In genomic region chr20:62354811-62355341, GRCh38 we compare ENCODE assay signal across 10 cellular contexts. TPM values are rescaled to one million over a fixed set of nuclear protein-coding genes. Genes with fewer than 3 reads are reported as not detected.
DNase-seq lines count a peak whose midpoint lies in the region; ATAC-seq, FAIRE-seq and TF ChIP-seq lines count a peak whose summit lies in the region.
"Had no signal": no experiment of that assay in that cellular context is flagged by ENCODE, and none has a peak within 500 bp of the region (broad histone marks: within the 10 kb centered on the region; RNA-seq: fewer than 3 reads in every experiment).

No MANE protein-coding gene starts in this region.

- H3K27me3 ChIP-seq in PC-3 (ENCODE audit: low read length) (no peaks in the 10 kb centered on the region), endothelial cell of umbilical vein (ENCODE audit: control insufficient read depth in 2 of 2, insufficient read depth in 2 of 2, low read length in 2 of 2) (no peaks in the 10 kb centered on the region), lung (ENCODE audit: control insufficient read depth, insufficient read depth) (no peaks in the 10 kb centered on the region), thyroid gland (no peaks in the 10 kb centered on the region)

- WGBS in lung, 2 donors: 61 to 79% methylated on average over 10 to 16 of the region's 16 CpGs
- 64 to 67% methylated on average over 3 to 8 of the region's 16 CpGs for WGBS in thyroid gland, 2 donors

- ATAC-seq in PC-3: no peak
- no peak for ATAC-seq in lung (ENCODE audit: insufficient read depth, low FRiP score)
- ATAC-seq in GM18520 (IDR thresholded peaks at IDR 0.05; ENCODE audit: unreplicated experiment): no peak
- no peak for ATAC-seq in GM19452 (IDR thresholded peaks at IDR 0.05; ENCODE audit: unreplicated experiment)

- H3K79me2 ChIP-seq in PC-3 (ENCODE audit: low read length) (peaks cover 81% of the 10 kb centered on the region), endothelial cell of umbilical vein (ENCODE audit: control insufficient read depth, insufficient read depth, low read length) (peaks cover 62% of the 10 kb centered on the region)

- CTCF ChIA-PET in PC-3 (lab: Charles Lee): no interaction called here
- CTCF ChIA-PET in endothelial cell of umbilical vein (lab: Charles Lee): interaction anchor here (1.0 to 5.0 kb wide), 2 partner anchors 20 to 28 kb away, joined by 3 to 29 read pairs; no protein-coding TSS in a partner anchor

- FAIRE-seq in endothelial cell of umbilical vein (lab: Jason Lieb, UNC): no peak
- FAIRE-seq: D721Med had no signal

- H3K4me2 ChIP-seq in PC-3 (ENCODE audit: low read length) (peak overlapping the region; percentile 79), endothelial cell of umbilical vein (ENCODE audit: insufficient read depth, low read length) (no peak overlapping the region)

- POLR2A ChIA-PET in PC-3 (lab: Charles Lee; ENCODE audit: unreplicated experiment) (no interaction called here), endothelial cell of umbilical vein (lab: Charles Lee) (no interaction called here)

- H3K9ac ChIP-seq in PC-3 (ENCODE audit: low read length): peak overlapping the region; percentile 79
- H3K9ac ChIP-seq in endothelial cell of umbilical vein (replicated peaks; ENCODE audit: extremely low read depth, insufficient read depth, low read length): peak overlapping the region; percentile 19

- no peaks in the 10 kb centered on the region for H3K9me2 ChIP-seq in PC-3 (replicated peaks; ENCODE audit: low read length)

- H3K9me3 ChIP-seq in PC-3 (ENCODE audit: low read length) (no peaks in the 10 kb centered on the region), endothelial cell of umbilical vein (replicated peaks; ENCODE audit: control insufficient read depth, insufficient read depth, low read length) (no peaks in the 10 kb centered on the region), lung (ENCODE audit: control insufficient read depth in 2 of 2, insufficient read depth in 1 of 2, low read length in 1 of 2) (no peaks in the 10 kb centered on the region), thyroid gland (no peaks in the 10 kb centered on the region)

- intact Hi-C loops in PC-3 (cut with micrococcal nuclease) (no loop called here), endothelial cell of umbilical vein (cut with micrococcal nuclease) (loop anchor here (5.0 kb wide), 1 partner anchor 33 kb away; no protein-coding TSS in a partner anchor), thyroid gland (cut with DNase I) (no loop called here)

- peaks cover 8% of the 10 kb centered on the region for H3F3A ChIP-seq in PC-3 (ENCODE audit: low read length, unreplicated experiment)

- H3K27ac ChIP-seq in PC-3 (ENCODE audit: low read length) (peak overlapping the region; percentile 93), endothelial cell of umbilical vein (ENCODE audit: insufficient read depth, low read depth, low read length) (peak overlapping the region; percentile 89), lung (ENCODE audit: low read depth in 1 of 2, low read length in 1 of 2) (peak overlapping the region; percentile 87 to 91), thyroid gland (peak overlapping the region; percentile 90 to 97 (median 92))

- no peak for TF ChIP-seq POLR2A in endothelial cell of umbilical vein (IDR thresholded peaks at IDR 0.05; ENCODE audit: low read depth, low read length)
- no peak for TF ChIP-seq POLR2A in thyroid gland (IDR thresholded peaks at IDR 0.05)

- no peaks in the 10 kb centered on the region for H3K9me1 ChIP-seq in endothelial cell of umbilical vein (replicated peaks; ENCODE audit: control insufficient read depth, extremely low read depth, insufficient read depth, low read length)

- H2AFZ ChIP-seq in PC-3 (ENCODE audit: low read length): no peak overlapping the region
- H2AFZ ChIP-seq in endothelial cell of umbilical vein (ENCODE audit: low read depth, low read length): no peak overlapping the region

- DNase-seq in PC-3 (no peak), endothelial cell of umbilical vein (ENCODE audit: low read depth, low spot score) (no peak), lung (ENCODE audit: low spot score) (no peak), thyroid gland (no peak), foreskin fibroblast (no peak), activated gamma-delta T cell treated with Interleukin-2 at 50 U/mL for 16 hours (no peak)
- DNase-seq: NCI-H2171 had no signal

- H3K4me3 ChIP-seq in PC-3 (ENCODE audit: low read length) (peak overlapping the region; percentile 39; the same call in 1 of the 2 replicates), endothelial cell of umbilical vein (replicated peaks in 1 of 3; ENCODE audit: insufficient read depth in 1 of 3, low read depth in 1 of 3, low read length in 3 of 3) (no peak overlapping the region), lung (no peak overlapping the region), thyroid gland (replicated peaks in 1 of 3) (no peak overlapping the region), foreskin fibroblast (ENCODE audit: low read depth in 1 of 2, low read length in 2 of 2) (no peak overlapping the region)

- H3K4me1 ChIP-seq in PC-3 (ENCODE audit: insufficient read depth, low read length) (peaks cover 90% of the 10 kb centered on the region), endothelial cell of umbilical vein (ENCODE audit: control insufficient read depth, extremely low read depth, insufficient read depth, low read length) (peaks cover 45% of the 10 kb centered on the region), lung (ENCODE audit: control insufficient read depth in 2 of 2, insufficient read depth in 2 of 2, low read length in 2 of 2) (peaks cover 20 to 40% of the 10 kb centered on the region in 2 donors), thyroid gland (peaks cover 79 to 98% of the 10 kb centered on the region in 2 donors)

- H4K20me1 ChIP-seq in PC-3 (ENCODE audit: low read length): no peaks in the 10 kb centered on the region
- no peaks in the 10 kb centered on the region for H4K20me1 ChIP-seq in endothelial cell of umbilical vein (replicated peaks; ENCODE audit: control insufficient read depth, extremely low read depth, insufficient read depth, low read length)

- dilution Hi-C loops in endothelial cell of umbilical vein (cut with MboI; ENCODE audit: extremely low pct_ligation_motif_present, low sequenced_read_pairs): no loop called here

- peaks cover 47% of the 10 kb centered on the region for H3K36me3 ChIP-seq in PC-3 (ENCODE audit: low read depth, low read length)
- H3K36me3 ChIP-seq in endothelial cell of umbilical vein (ENCODE audit: control insufficient read depth in 2 of 2, extremely low read depth in 1 of 2, insufficient read depth in 2 of 2, low read length in 2 of 2): peaks cover 2 to 13% of the 10 kb centered on the region in 2 experiments
- peaks cover 5 to 39% of the 10 kb centered on the region in 2 donors for H3K36me3 ChIP-seq in lung (ENCODE audit: control insufficient read depth in 2 of 2, insufficient read depth in 2 of 2, low read length in 2 of 2)
- peaks cover 0 to 14% of the 10 kb centered on the region in 2 donors for H3K36me3 ChIP-seq in thyroid gland

- TF ChIP-seq CTCF in PC-3 (conservative IDR thresholded peaks at IDR 0.05; ENCODE audit: low read depth, low read length) (no peak), endothelial cell of umbilical vein (IDR thresholded peaks at IDR 0.05; ENCODE audit: extremely low read depth in 1 of 2, insufficient read depth in 1 of 2, low read depth in 1 of 2, low read length in 2 of 2) (no peak), lung (IDR thresholded peaks at IDR 0.05; ENCODE audit: control extremely low read depth, extremely low read depth) (no peak), thyroid gland (IDR thresholded peaks at IDR 0.05) (no peak), foreskin fibroblast (IDR thresholded peaks at IDR 0.05; ENCODE audit: low read depth, low read length) (no peak)

- no TSS peak for BruUV-seq in PC-3 (replicated peaks; lab: Mats Ljungman, UMichigan)
- BruUV-seq in endothelial cell of umbilical vein (replicated peaks; lab: Mats Ljungman, UMichigan): no TSS peak

RNA-seq across cellular contexts. Expression of gene LAMA5, which starts 12.2 kb away (rescaled TPM):
- total RNA-seq in PC-3 (2014; rRNA removed) (196 and 308 TPM in 2 replicates), endothelial cell of umbilical vein (138 and 145 TPM in 2 replicates), lung (100 to 1,000 TPM; 209 to 315 TPM), thyroid gland (100 to 1,000 TPM in 3 of 4 donors, 10 to 100 TPM in 1; 93.9 to 179 (median 117) TPM)
- polyA plus RNA-seq in endothelial cell of umbilical vein (24.0 and 27.2 TPM in 2 replicates), lung (100 to 1,000 TPM; 116 to 279 TPM)
- 11.0 and 16.9 TPM in 2 replicates for polyA plus RNA-seq in endothelial cell of umbilical vein (2011; cell fraction: cytosol; rRNA removed)
- polyA plus RNA-seq in endothelial cell of umbilical vein (2011; cell fraction: nucleus; rRNA removed): 154 and 169 TPM in 2 replicates
- 61.7 and 63.1 TPM in 2 replicates for polyA plus RNA-seq in endothelial cell of umbilical vein (2012)
- polyA minus RNA-seq in endothelial cell of umbilical vein: 18.0 and 30.4 TPM in 2 replicates
- 51.0 TPM for polyA minus RNA-seq in endothelial cell of umbilical vein (2011; cell fraction: cytosol; rRNA and poly(A)+ RNA removed)
- 57.6 and 115 TPM in 2 replicates for polyA minus RNA-seq in endothelial cell of umbilical vein (2011; cell fraction: nucleus; rRNA and poly(A)+ RNA removed)

RNA-seq across cellular contexts. Expression of gene RPS21, which starts 32.0 kb away (rescaled TPM):
- total RNA-seq in PC-3 (2014; rRNA removed): 1,250 and 1,945 TPM in 2 replicates
- total RNA-seq in endothelial cell of umbilical vein: 1,627 and 1,644 TPM in 2 replicates
- polyA plus RNA-seq in endothelial cell of umbilical vein: 6,186 and 7,710 TPM in 2 replicates
- 7,058 and 7,187 TPM in 2 replicates for polyA plus RNA-seq in endothelial cell of umbilical vein (2011; cell fraction: cytosol; rRNA removed)
- polyA plus RNA-seq in endothelial cell of umbilical vein (2011; cell fraction: nucleus; rRNA removed): 1,710 and 1,727 TPM in 2 replicates
- 3,439 and 5,474 TPM in 2 replicates for polyA plus RNA-seq in endothelial cell of umbilical vein (2012)
- polyA minus RNA-seq in endothelial cell of umbilical vein: 1,355 and 1,842 TPM in 2 replicates
- 1,457 TPM for polyA minus RNA-seq in endothelial cell of umbilical vein (2011; cell fraction: cytosol; rRNA and poly(A)+ RNA removed)
- 192 and 301 TPM in 2 replicates for polyA minus RNA-seq in endothelial cell of umbilical vein (2011; cell fraction: nucleus; rRNA and poly(A)+ RNA removed)
- 1,000 to 10,000 TPM in 1 of 2 donors, 100 to 1,000 TPM in 1; 222 to 1,251 TPM for total RNA-seq in lung
- polyA plus RNA-seq in lung: 1,000 to 10,000 TPM; 4,051 to 4,827 TPM
- 1,000 to 10,000 TPM; 1,818 to 3,649 (median 2,349) TPM for total RNA-seq in thyroid gland

RNA-seq across cellular contexts. Expression of gene ADRM1, which starts 52.1 kb away (rescaled TPM):
- total RNA-seq in PC-3 (2014; rRNA removed) (374 and 487 TPM in 2 replicates), endothelial cell of umbilical vein (144 and 154 TPM in 2 replicates), lung (100 to 1,000 TPM in 1 of 2 donors, 10 to 100 TPM in 1; 43.1 to 104 TPM), thyroid gland (100 to 1,000 TPM in 3 of 4 donors, 10 to 100 TPM in 1; 89.9 to 140 (median 117) TPM)
- polyA plus RNA-seq in endothelial cell of umbilical vein (179 and 249 TPM in 2 replicates), lung (100 to 1,000 TPM; 108 to 140 TPM)
- 131 and 170 TPM in 2 replicates for polyA plus RNA-seq in endothelial cell of umbilical vein (2011; cell fraction: cytosol; rRNA removed)
- polyA plus RNA-seq in endothelial cell of umbilical vein (2011; cell fraction: nucleus; rRNA removed): 99.1 and 109 TPM in 2 replicates
- 146 and 147 TPM in 2 replicates for polyA plus RNA-seq in endothelial cell of umbilical vein (2012)
- 65.1 and 70.5 TPM in 2 replicates for polyA minus RNA-seq in endothelial cell of umbilical vein
- 104 TPM for polyA minus RNA-seq in endothelial cell of umbilical vein (2011; cell fraction: cytosol; rRNA and poly(A)+ RNA removed)
- 29.3 and 53.9 TPM in 2 replicates for polyA minus RNA-seq in endothelial cell of umbilical vein (2011; cell fraction: nucleus; rRNA and poly(A)+ RNA removed)

RNA-seq across cellular contexts. Expression of gene CABLES2, which starts 52.2 kb away (rescaled TPM):
- total RNA-seq in PC-3 (2014; rRNA removed) (12.4 and 13.5 TPM in 2 replicates), endothelial cell of umbilical vein (9.9 TPM in 2 replicates), lung (1 to 10 TPM; 3.5 to 4.4 TPM), thyroid gland (1 to 10 TPM; 5.8 to 8.5 (median 7.7) TPM)
- polyA plus RNA-seq in endothelial cell of umbilical vein (7.4 and 7.8 TPM in 2 replicates), lung (1 to 10 TPM; 1.9 to 3.7 TPM)
- 7.5 and 7.8 TPM in 2 replicates for polyA plus RNA-seq in endothelial cell of umbilical vein (2011; cell fraction: cytosol; rRNA removed)
- polyA plus RNA-seq in endothelial cell of umbilical vein (2011; cell fraction: nucleus; rRNA removed): 9.0 and 9.8 TPM in 2 replicates
- polyA plus RNA-seq in endothelial cell of umbilical vein (2012): 6.9 and 7.1 TPM in 2 replicates
- 6.4 and 7.2 TPM in 2 replicates for polyA minus RNA-seq in endothelial cell of umbilical vein
- 6.6 TPM for polyA minus RNA-seq in endothelial cell of umbilical vein (2011; cell fraction: cytosol; rRNA and poly(A)+ RNA removed)
- polyA minus RNA-seq in endothelial cell of umbilical vein (2011; cell fraction: nucleus; rRNA and poly(A)+ RNA removed): 4.0 and 4.8 TPM in 2 replicates
